Comparison of ENCODE assay signal across 13 cellular contexts in the genomic region with DNA sequence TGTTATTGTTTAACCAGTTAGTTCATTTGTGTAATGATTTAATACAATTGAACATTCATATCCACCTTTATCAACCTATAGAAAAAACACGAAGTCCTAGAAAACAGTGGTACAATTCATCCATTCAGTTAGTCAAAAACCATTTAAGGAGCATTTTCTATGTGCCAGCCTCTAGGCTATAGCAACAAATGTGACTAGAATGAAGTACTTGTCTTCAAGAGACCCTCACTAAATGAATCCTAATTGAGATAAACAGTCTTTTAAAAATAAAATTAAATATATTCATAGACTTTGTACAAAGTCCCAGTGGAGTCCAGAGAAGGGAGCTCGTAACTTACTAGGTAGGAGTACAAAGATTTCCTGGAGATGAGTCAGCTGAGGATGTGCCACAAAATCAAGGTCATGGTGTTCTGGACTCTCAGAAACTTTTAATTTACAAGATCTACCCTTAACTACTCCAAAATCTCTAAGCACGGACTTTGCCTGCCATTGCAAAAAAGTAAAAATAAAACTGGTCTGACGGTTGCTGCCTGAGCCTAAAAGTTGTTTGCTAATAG.
"Had no signal": no experiment of that assay in that cellular context is flagged by ENCODE, and none has a peak within 500 bp of the region (broad histone marks: within the 10 kb centered on the region; RNA-seq: fewer than 3 reads in every experiment).

No MANE protein-coding gene starts in this region.

- H3K4me3 ChIP-seq: sigmoid colon, thyroid gland had no signal

- H3K4me3 Mint-ChIP-seq: central memory CD8-positive, alpha-beta T cell; dendritic cell treated with granulocyte-macrophage colony-stimulating factor and Interleukin-4, amounts not matched to agents 40 ng/mL and 50 ng/mL, for 4 days; immature natural killer cell; natural killer cell; neural crest cell; type B pancreatic cell had no signal

- DNase-seq: immature natural killer cell; left colon; natural killer cell; posterior cingulate gyrus; sigmoid colon; small intestine; stimulated activated CD4-positive, alpha-beta T cell treated with anti-CD3 and anti-CD28 coated beads, Interleukin-12 subunit alpha, Interleukin-12 subunit beta, amount 100 ng/mL, for 4 hours; stimulated activated naive CD4-positive, alpha-beta T cell treated with Interleukin-2 at 50 U/mL for 16 hours; thyroid gland had no signal

- H3K27me3 Mint-ChIP-seq: dendritic cell treated with granulocyte-macrophage colony-stimulating factor and Interleukin-4, amounts not matched to agents 40 ng/mL and 50 ng/mL, for 4 days; type B pancreatic cell had no signal

- ATAC-seq: left colon, natural killer cell had no signal

- H3K36me3 Mint-ChIP-seq: immature natural killer cell, natural killer cell, type B pancreatic cell had no signal

- H3K27ac Mint-ChIP-seq: dendritic cell treated with granulocyte-macrophage colony-stimulating factor and Interleukin-4, amounts not matched to agents 40 ng/mL and 50 ng/mL, for 4 days; immature natural killer cell; natural killer cell; type B pancreatic cell had no signal

- H3K4me1 Mint-ChIP-seq: central memory CD8-positive, alpha-beta T cell; immature natural killer cell; natural killer cell had no signal

- H3K9me3 Mint-ChIP-seq: central memory CD8-positive, alpha-beta T cell; dendritic cell treated with granulocyte-macrophage colony-stimulating factor and Interleukin-4, amounts not matched to agents 40 ng/mL and 50 ng/mL, for 4 days; immature natural killer cell; natural killer cell; type B pancreatic cell had no signal
